13 cellular contexts compared by ENCODE assay signal in genomic region chr9:124212381-124213050, GRCh38. TPM values are rescaled to one million over a fixed set of nuclear protein-coding genes. Genes with fewer than 3 reads are reported as not detected.
A peak's percentile ranks its signal among the peaks of the same experiment; 100 is the strongest.
DNase-seq lines count a peak whose midpoint lies in the region; TF ChIP-seq lines count a peak whose summit lies in the region.
"Had no signal": no experiment of that assay in that cellular context is flagged by ENCODE, and none has a peak within 500 bp of the region (broad histone marks: within the 10 kb centered on the region; RNA-seq: fewer than 3 reads in every experiment).

No MANE protein-coding gene starts in this region.

- H3K4me2 ChIP-seq in Karpas-422 (ENCODE audit: low read depth, low read length, poor library complexity, severe bottlenecking) = peak overlapping the region; percentile 14

- H3K4me1 ChIP-seq in Karpas-422 (ENCODE audit: low read length) = peaks cover 97% of the 10 kb centered on the region

- peak overlapping the region; percentile 36; the same call in 1 of the 2 replicates for H3K9ac ChIP-seq in Karpas-422 (ENCODE audit: low read length)

- H3K9me3 ChIP-seq in AG04450 (ENCODE audit: control insufficient read depth, insufficient read depth, low read length) = no peaks in the 10 kb centered on the region
- no peaks in the 10 kb centered on the region for H3K9me3 ChIP-seq in Karpas-422 (ENCODE audit: low read length)
- H3K9me3 ChIP-seq: testis had no signal

- H3K36me3 ChIP-seq in Karpas-422 (ENCODE audit: insufficient read depth, low read length) = no peaks in the 10 kb centered on the region

- H2AFZ ChIP-seq in Karpas-422 (ENCODE audit: low read length) = peak overlapping the region; percentile 93

- TF ChIP-seq CTCF in AG04450 (IDR thresholded peaks at IDR 0.05; ENCODE audit: low read depth, low read length) = no peak
- TF ChIP-seq CTCF in astrocyte of the spinal cord (IDR thresholded peaks at IDR 0.05; ENCODE audit: low read depth, low read length) = no peak

- in situ Hi-C loops in astrocyte of the spinal cord (cut with HindIII; ENCODE audit: low sequenced_read_pairs) = no loop called here

- no peak overlapping the region for H3K4me3 ChIP-seq in AG04450 (ENCODE audit: low read depth, low read length)
- H3K4me3 ChIP-seq in Karpas-422 (ENCODE audit: low read length) = no peak overlapping the region
- H3K4me3 ChIP-seq in astrocyte of the spinal cord (ENCODE audit: low read depth, low read length) = no peak overlapping the region
- H3K4me3 ChIP-seq: dorsolateral prefrontal cortex, testis had no signal

- H3K9me2 ChIP-seq in Karpas-422 (replicated peaks; ENCODE audit: insufficient read depth, low read length) = no peaks in the 10 kb centered on the region

- H4K20me1 ChIP-seq in Karpas-422 (ENCODE audit: insufficient read depth, low read depth, low read length) = no peaks in the 10 kb centered on the region

- H3K27me3 ChIP-seq in AG04450 (ENCODE audit: control insufficient read depth, insufficient read depth, low read length) = peaks cover 2% of the 10 kb centered on the region
- H3K27me3 ChIP-seq in Karpas-422 (ENCODE audit: low read length) = no peaks in the 10 kb centered on the region
- H3K27me3 ChIP-seq: dorsolateral prefrontal cortex, testis had no signal

- no peaks in the 10 kb centered on the region for H3K79me2 ChIP-seq in Karpas-422 (ENCODE audit: low read length)

- CTCF ChIA-PET in AG04450 (lab: Charles Lee) = no interaction called here

- H3K27ac ChIP-seq in AG04450 (ENCODE audit: low read depth, low read length) = peak overlapping the region; percentile 31
- peak overlapping the region; percentile 98 for H3K27ac ChIP-seq in Karpas-422 (ENCODE audit: low read length)
- H3K27ac ChIP-seq: dorsolateral prefrontal cortex, testis had no signal

- POLR2A ChIA-PET in AG04450 (lab: Yijun Ruan, JAX) = no interaction called here

- DNase-seq in AG04450 (ENCODE audit: low read depth, low spot score) (no peak), Karpas-422 (no peak), astrocyte of the spinal cord (ENCODE audit: low read depth, low spot score) (peak; percentile 49), mesenteric fat pad (ENCODE audit: low spot score) (peak; percentile 43), cortex of kidney (lab: John Stamatoyannopoulos, UW) (no peak), HPDE6-E6E7 (ENCODE audit: extremely low spot score) (no peak)
- DNase-seq in activated naive CD4-positive, alpha-beta T cell (lab: John Stamatoyannopoulos, UW) = no peak
- DNase-seq in stimulated activated CD4-positive, alpha-beta T cell treated with anti-CD3 and anti-CD28 coated beads, Interleukin-1b, Interleukin-23, amount 100 ng/mL, for 48 hours = no peak
- DNase-seq: activated T-cell treated with anti-CD3 and anti-CD28 coated beads, Interleukin-2, amount 50 U/mL, for 48 hours; NCI-H146; stimulated activated CD4-positive, alpha-beta T cell treated with anti-CD3 and anti-CD28 coated beads, Interleukin-4, amount 100 ng/mL, for 24 hours; testis had no signal

RNA-seq across cellular contexts. Expression of gene NEK6, which starts 45.2 kb away (rescaled TPM):
- 128 and 163 TPM in 2 replicates for polyA plus RNA-seq in AG04450 (2011; rRNA removed)
- 189 and 242 TPM in 2 replicates for polyA minus RNA-seq in AG04450 (2011; rRNA and poly(A)+ RNA removed)
- 77.9 and 93.3 TPM in 2 replicates for total RNA-seq in Karpas-422 (2014; rRNA removed; shearing (Covaris generic); ENCODE audit: low replicate concordance)
- 97.9 TPM for total RNA-seq in mesenteric fat pad

Comparison
In these comparisons a context has a peak if more than half of its experiments do, and no peak if none do; other contexts are left out.
1. DNase-seq: peak in astrocyte of the spinal cord (single experiment) and mesenteric fat pad (single experiment); none in AG04450 (single experiment), Karpas-422 (single experiment), activated naive CD4-positive, alpha-beta T cell (0 of 4), cortex of kidney (single experiment), stimulated activated CD4-positive, alpha-beta T cell treated with anti-CD3 and anti-CD28 coated beads, Interleukin-1b, Interleukin-23, amount 100 ng/mL, for 48 hours (single experiment) and HPDE6-E6E7 (single experiment).